ENCODE assay signal across 8 cellular contexts in the genomic region with DNA sequence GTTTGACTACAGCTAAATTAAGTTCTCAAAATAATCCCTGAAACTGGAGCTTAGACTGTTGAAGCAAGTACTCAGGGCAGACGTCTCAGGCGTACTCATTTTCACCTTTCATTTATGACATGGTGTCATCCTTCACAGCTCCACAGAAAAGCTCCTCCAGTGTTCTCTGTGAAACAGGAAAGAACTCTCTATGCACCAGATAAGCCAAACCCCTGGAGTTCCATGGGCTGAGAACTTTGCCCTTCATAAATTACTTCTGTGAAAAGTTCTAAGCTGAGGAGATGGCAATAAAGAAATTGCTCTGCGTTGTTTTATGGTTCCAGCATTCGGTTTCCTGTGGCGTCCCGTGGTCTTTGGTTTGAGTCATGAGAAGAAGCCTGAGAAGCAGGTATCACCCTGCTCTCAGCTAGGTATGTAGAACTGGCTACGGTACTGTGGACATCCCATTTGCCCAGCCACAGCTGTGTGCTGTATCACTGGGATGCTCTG. TPM values are rescaled to one million over a fixed set of nuclear protein-coding genes. Genes with fewer than 3 reads are reported as not detected.
A peak's percentile ranks its signal among the peaks of the same experiment; 100 is the strongest.
DNase-seq lines count a peak whose midpoint lies in the region; TF ChIP-seq lines count a peak whose summit lies in the region.

No MANE protein-coding gene starts in this region.

- H3K9me3 ChIP-seq in mammary epithelial cell (replicated peaks; ENCODE audit: insufficient read depth, low read length): no peaks in the 10 kb centered on the region
- no peaks in the 10 kb centered on the region for H3K9me3 ChIP-seq in breast epithelium
- no peaks in the 10 kb centered on the region for H3K9me3 ChIP-seq in duodenal mucosa (ENCODE audit: control insufficient read depth in 1 of 2, low read length in 2 of 2)
- H3K9me3 ChIP-seq in stomach: no peaks in the 10 kb centered on the region

- no peak overlapping the region for H3K4me3 ChIP-seq in mammary epithelial cell (replicated peaks in 1 of 3; ENCODE audit: insufficient read depth in 1 of 3, low read depth in 2 of 3, low read length in 3 of 3)
- H3K4me3 ChIP-seq in breast epithelium: no peak overlapping the region
- H3K4me3 ChIP-seq in duodenal mucosa (ENCODE audit: low read depth in 1 of 2, low read length in 2 of 2): peak overlapping the region; percentile 45 to 69
- peak overlapping the region in 1 of 4 donors; percentile 30 for H3K4me3 ChIP-seq in stomach

- intact Hi-C loops in mammary epithelial cell (cut with micrococcal nuclease) (no loop called here), breast epithelium (cut with DNase I; ENCODE audit: low total_unique reads) (no loop called here), stomach (cut with DNase I; ENCODE audit: low total_unique reads) (no loop called here), posterior cingulate gyrus (cut with DNase I) (no loop called here)

- no peaks in the 10 kb centered on the region for H3K79me2 ChIP-seq in mammary epithelial cell (ENCODE audit: insufficient read depth, low read length)

- BruUV-seq in mammary epithelial cell (replicated peaks; lab: Mats Ljungman, UMichigan): no TSS peak

- in situ Hi-C loops in mammary epithelial cell (cut with MboI; ENCODE audit: low sequenced_read_pairs in 2 of 2): no loop called here

- H3K9me3 Mint-ChIP-seq in IgD-negative memory B cell (no peaks in the 10 kb centered on the region), mesothelial cell of epicardium (peaks cover 3% of the 10 kb centered on the region)

- H3K4me3 Mint-ChIP-seq in IgD-negative memory B cell (peak overlapping the region; percentile 43 to 93 (median 84)), mesothelial cell of epicardium (no peak overlapping the region)

- H3K27ac Mint-ChIP-seq in IgD-negative memory B cell (peak overlapping the region; percentile 33 to 94 (median 93)), mesothelial cell of epicardium (no peak overlapping the region)

- 100% methylated on average over 3 of the region's 7 CpGs for WGBS in mammary epithelial cell (ENCODE audit: low coverage, missing lambda C conversion rate)
- WGBS in stomach, 5 donors: 56 to 77% (median 70%) methylated on average over 7 of the region's 7 CpGs

- no peak for TF ChIP-seq CTCF in mammary epithelial cell (conservative IDR thresholded peaks at IDR 0.05 in 1 of 2, IDR thresholded peaks at IDR 0.05 in 1 of 2; ENCODE audit: extremely low read depth in 1 of 2, insufficient read depth in 1 of 2, low read depth in 1 of 2, low read length in 2 of 2)
- TF ChIP-seq CTCF in breast epithelium (IDR thresholded peaks at IDR 0.05): no peak
- no peak for TF ChIP-seq CTCF in stomach (IDR thresholded peaks at IDR 0.05)
- TF ChIP-seq CTCF in mesothelial cell of epicardium (IDR thresholded peaks at IDR 0.05; ENCODE audit: unreplicated experiment): no peak

- H3K36me3 Mint-ChIP-seq in IgD-negative memory B cell (no peaks in the 10 kb centered on the region), mesothelial cell of epicardium (no peaks in the 10 kb centered on the region)

- no peak for DNase-seq in mammary epithelial cell
- DNase-seq in breast epithelium (ENCODE audit: low spot score in 2 of 2): no peak
- no peak for DNase-seq in stomach
- DNase-seq in mesothelial cell of epicardium (ENCODE audit: low spot score in 2 of 2, unreplicated experiment in 2 of 2): no peak
- no peak for DNase-seq in posterior cingulate gyrus
- no peak for DNase-seq in SHP77 (lab: John Stamatoyannopoulos, UW)

- H3K27me3 Mint-ChIP-seq in IgD-negative memory B cell (no peaks in the 10 kb centered on the region), mesothelial cell of epicardium (ENCODE audit: low read depth) (no peaks in the 10 kb centered on the region)

- peak overlapping the region; percentile 57 for H3K4me2 ChIP-seq in mammary epithelial cell (ENCODE audit: insufficient read depth, low read depth, low read length)

- H3K9ac ChIP-seq in mammary epithelial cell (ENCODE audit: insufficient read depth, low read length): no peak overlapping the region
- peak overlapping the region; percentile 13 to 76 for H3K9ac ChIP-seq in duodenal mucosa (ENCODE audit: low read depth in 1 of 2, low read length in 2 of 2)

- dilution Hi-C loops in mammary epithelial cell (cut with HindIII; ENCODE audit: low sequenced_read_pairs): no loop called here

- H3K36me3 ChIP-seq in mammary epithelial cell (ENCODE audit: insufficient read depth, low read length) (no peaks in the 10 kb centered on the region), breast epithelium (no peaks in the 10 kb centered on the region), duodenal mucosa (ENCODE audit: control insufficient read depth in 1 of 2, insufficient read depth in 2 of 2, low read length in 2 of 2) (no peaks in the 10 kb centered on the region), stomach (no peaks in the 10 kb centered on the region)

- CTCF ChIA-PET in mammary epithelial cell (lab: Charles Lee; ENCODE audit: low non-redundant PET): no interaction called here

- no peak for TF ChIP-seq POLR2A in breast epithelium (IDR thresholded peaks at IDR 0.05)
- no peak for TF ChIP-seq POLR2A in stomach (IDR thresholded peaks at IDR 0.05)

- H3K27ac ChIP-seq in mammary epithelial cell (ENCODE audit: insufficient read depth, low read depth, low read length) (no peak overlapping the region), breast epithelium (peak overlapping the region in 1 of 2 donors; percentile 1), duodenal mucosa (ENCODE audit: low read depth, low read length) (no peak overlapping the region), stomach (peak overlapping the region in 4 of 5 donors; percentile 41 to 82 (median 55))

- no peak for TF ChIP-seq EP300 in stomach (IDR thresholded peaks at IDR 0.05)

- peak overlapping the region; percentile 90 for H2AFZ ChIP-seq in mammary epithelial cell (ENCODE audit: low read depth, low read length)

- H3K4me1 Mint-ChIP-seq in IgD-negative memory B cell: peaks cover 23 to 26% (median 24%) of the 10 kb centered on the region in 3 donors
- H3K4me1 Mint-ChIP-seq in mesothelial cell of epicardium: peaks cover 12% of the 10 kb centered on the region

- no peaks in the 10 kb centered on the region for H3K4me1 ChIP-seq in mammary epithelial cell (ENCODE audit: insufficient read depth, low read length)
- H3K4me1 ChIP-seq in breast epithelium: no peaks in the 10 kb centered on the region
- peaks cover 19 to 27% of the 10 kb centered on the region in 2 donors for H3K4me1 ChIP-seq in duodenal mucosa (ENCODE audit: control insufficient read depth in 1 of 2, insufficient read depth in 2 of 2, low read length in 2 of 2)
- H3K4me1 ChIP-seq in stomach: peaks cover 14 to 19% (median 17%) of the 10 kb centered on the region in 4 donors

- H4K20me1 ChIP-seq in mammary epithelial cell (ENCODE audit: insufficient read depth, low read length): no peaks in the 10 kb centered on the region

- H3K27me3 ChIP-seq in mammary epithelial cell (ENCODE audit: insufficient read depth, low read length) (no peaks in the 10 kb centered on the region), breast epithelium (no peaks in the 10 kb centered on the region), duodenal mucosa (ENCODE audit: control insufficient read depth in 1 of 2, insufficient read depth in 2 of 2, low read length in 2 of 2) (no peaks in the 10 kb centered on the region), stomach (no peaks in the 10 kb centered on the region)

RNA-seq across cellular contexts. Expression of gene RREB1, which starts 20.2 kb away (rescaled TPM):
- total RNA-seq in mammary epithelial cell (10 to 100 TPM; 25.3 to 39.3 TPM), breast epithelium (10 to 100 TPM; 36.0 to 39.8 (median 39.7) TPM), stomach (100 to 1,000 TPM in 1 of 5 donors, 10 to 100 TPM in 4; 39.7 to 125 (median 61.8) TPM), mesothelial cell of epicardium (55.4 to 63.0 TPM (median 57.5 TPM) in 3 replicates)
- polyA plus RNA-seq in mammary epithelial cell (3.7 TPM), IgD-negative memory B cell (6.1 TPM), stomach (1 to 10 TPM; 4.0 to 8.2 (median 5.2) TPM)
- polyA minus RNA-seq in mammary epithelial cell: 77.1 TPM

Comparison
In these comparisons a context has a peak if more than half of its experiments do, and no peak if none do; other contexts are left out.
1. H3K27ac ChIP-seq: peak in stomach (4 of 5); none in mammary epithelial cell (single experiment) and duodenal mucosa (single experiment).
2. H3K4me3 ChIP-seq: peak in duodenal mucosa (2 of 2); none in mammary epithelial cell (0 of 3) and breast epithelium (0 of 3).